Comparison of ENCODE assay signal across 8 cellular contexts in genomic region chr11:72793452-72794367, GRCh38. TPM values are rescaled to one million over a fixed set of nuclear protein-coding genes. Genes with fewer than 3 reads are reported as not detected.
A peak's percentile ranks its signal among the peaks of the same experiment; 100 is the strongest.
DNase-seq lines count a peak whose midpoint lies in the region; ATAC-seq and TF ChIP-seq lines count a peak whose summit lies in the region.

STARD10 (minus strand) TSS chr11:72794047; CDS start chr11:72781181, 12,866 bp downstream.

- H3K36me3 ChIP-seq in BE2C (no peaks in the 10 kb centered on the region), kidney epithelial cell (ENCODE audit: control insufficient read depth, insufficient read depth, low read length) (no peaks in the 10 kb centered on the region)

- peak; percentile 65 for TF ChIP-seq POLR2A in GM19193 (IDR thresholded peaks at IDR 0.05; ENCODE audit: extremely low read depth, insufficient read depth, insufficient read length)

- peaks cover 7% of the 10 kb centered on the region for H3K4me1 ChIP-seq in BE2C

- H3K27me3 ChIP-seq in BE2C (no peaks in the 10 kb centered on the region), kidney epithelial cell (ENCODE audit: control insufficient read depth, insufficient read depth, low read length) (no peaks in the 10 kb centered on the region)

- peak; percentile 97 for DNase-seq in BE2C
- DNase-seq in NCI-H510A treated with DMSO at 0.1 percent for 48 hours (lab: John Stamatoyannopoulos, UW) = peak; percentile 95
- DNase-seq in activated CD4-positive, alpha-beta T cell treated with anti-CD3 and anti-CD28 coated beads for 24 hours (ENCODE audit: low read depth in 2 of 2) = peak; percentile 90 to 94
- DNase-seq in choroid plexus epithelial cell (ENCODE audit: low read depth) = peak; percentile 97
- peak; percentile 72 for DNase-seq in kidney epithelial cell (ENCODE audit: low read depth)
- DNase-seq in stimulated activated CD4-positive, alpha-beta T cell treated with anti-CD3 and anti-CD28 coated beads, Interleukin-1b, Interleukin-23, amount 100 ng/mL, for 1 hour (ENCODE audit: low read depth in 2 of 2) = peak; percentile 88

- H3K4me3 ChIP-seq in BE2C (ENCODE audit: low read depth, low read length) (peak within 1 kb of the TSS; percentile 74), choroid plexus epithelial cell (ENCODE audit: low read depth, low read length) (peak within 1 kb of the TSS; percentile 80), kidney epithelial cell (ENCODE audit: low read depth, low read length) (peak within 1 kb of the TSS; percentile 75)

- TF ChIP-seq CTCF in BE2C (IDR thresholded peaks at IDR 0.05; ENCODE audit: low read depth, low read length) (peak; percentile 88), choroid plexus epithelial cell (conservative IDR thresholded peaks at IDR 0.05; ENCODE audit: low read depth, low read length) (peak; percentile 89), kidney epithelial cell (IDR thresholded peaks at IDR 0.05; ENCODE audit: insufficient read depth, low read length, poor library complexity, severe bottlenecking) (peak; percentile 98)

- no peaks in the 10 kb centered on the region for H3K9me3 ChIP-seq in BE2C

- ATAC-seq in HG03439 (IDR thresholded peaks at IDR 0.05; ENCODE audit: unreplicated experiment) = peak; percentile 87

RNA-seq across cellular contexts. Expression of gene STARD10, which starts in this region (rescaled TPM):
- polyA plus RNA-seq in BE2C (2012; ENCODE audit: insufficient read depth, insufficient read length, low read depth) = 71.9 TPM
- total RNA-seq in kidney epithelial cell = 94.8 and 128 TPM in 2 replicates

Comparison
In these comparisons a context has a peak if more than half of its experiments do, and no peak if none do; other contexts are left out.
1. Peak in every context shown above with its lines: DNase-seq, ATAC-seq and H3K4me3 ChIP-seq.